ENCODE assay signal across 8 cellular contexts in genomic region chr4:153143527-153144348, GRCh38.
DNase-seq lines count a peak whose midpoint lies in the region; ATAC-seq and TF ChIP-seq lines count a peak whose summit lies in the region.

No MANE protein-coding gene starts in this region.

- H2AFZ ChIP-seq in ACC112 (ENCODE audit: low read length, unreplicated experiment): peak overlapping the region; percentile 18
- no peak overlapping the region for H2AFZ ChIP-seq in OCI-LY3 (ENCODE audit: low read depth, low read length)

- no peaks in the 10 kb centered on the region for H4K20me1 ChIP-seq in OCI-LY3 (ENCODE audit: insufficient read depth, low read length)

- H3K27me3 ChIP-seq in ACC112 (ENCODE audit: insufficient read depth, low read length): no peaks in the 10 kb centered on the region
- no peaks in the 10 kb centered on the region for H3K27me3 ChIP-seq in OCI-LY3 (ENCODE audit: low read depth, low read length)
- no peaks in the 10 kb centered on the region for H3K27me3 ChIP-seq in uterus
- H3K27me3 ChIP-seq in esophagus squamous epithelium: no peaks in the 10 kb centered on the region

- intact Hi-C loops in uterus (cut with DNase I; ENCODE audit: low total_unique reads) (loop anchor here (5.0 kb wide), 1 partner anchor 174 kb away; no protein-coding TSS in a partner anchor), esophagus squamous epithelium (cut with DNase I) (loop anchor here (5.0 to 10.0 kb wide), 2 partner anchors 174 to 431 kb away; no protein-coding TSS in a partner anchor)

- H3K9ac ChIP-seq in OCI-LY3 (ENCODE audit: low read length): no peak overlapping the region

- no peak for TF ChIP-seq POLR2A in uterus (IDR thresholded peaks at IDR 0.05)
- TF ChIP-seq POLR2A in esophagus squamous epithelium (IDR thresholded peaks at IDR 0.05): no peak

- POLR2A ChIA-PET in HEK293 (lab: Yijun Ruan, JAX): interaction anchor here (1.5 kb wide), 1 partner anchor 60 kb away, joined by 3 read pairs; the partner anchor contains the start of gene TRIM2

- no peaks in the 10 kb centered on the region for H3K79me2 ChIP-seq in ACC112 (ENCODE audit: control insufficient read depth, insufficient read depth, low read length, unreplicated experiment)
- H3K79me2 ChIP-seq in OCI-LY3 (ENCODE audit: low read length): no peaks in the 10 kb centered on the region

- H3K36me3 ChIP-seq in ACC112 (ENCODE audit: insufficient read depth, low read length) (no peaks in the 10 kb centered on the region), HEK293 (ENCODE audit: control insufficient read depth in 2 of 2, insufficient read depth in 1 of 2, low read length in 2 of 2) (no peaks in the 10 kb centered on the region), OCI-LY3 (replicated peaks; ENCODE audit: low read depth, low read length) (no peaks in the 10 kb centered on the region), uterus (no peaks in the 10 kb centered on the region), esophagus squamous epithelium (no peaks in the 10 kb centered on the region)

- peak overlapping the region; percentile 40 for H3K4me2 ChIP-seq in OCI-LY3 (ENCODE audit: low read length)

- DNase-seq in fibroblast of gingiva (ENCODE audit: low read depth) (peak; percentile 49), GDM1 (lab: John Stamatoyannopoulos, UW) (no peak), uterus (no peak), esophagus squamous epithelium (lab: John Stamatoyannopoulos, UW) (no peak)

- TF ChIP-seq CTCF in HEK293 (tag by site-specific recombination; IDR thresholded peaks at IDR 0.05) (no peak), OCI-LY3 (IDR thresholded peaks at IDR 0.05; ENCODE audit: low read depth, low read length) (no peak), uterus (IDR thresholded peaks at IDR 0.05) (no peak), esophagus squamous epithelium (IDR thresholded peaks at IDR 0.05) (no peak)

- CTCF ChIA-PET in HEK293 (lab: Yijun Ruan, JAX): interaction anchor here (0.8 to 1.8 kb wide), 21 partner anchors 7 to 606 kb away, joined by 3 to 13 read pairs (median 4); no protein-coding TSS in a partner anchor

- H3K4me3 ChIP-seq in ACC112 (ENCODE audit: low read depth, low read length) (peak overlapping the region; percentile 33; the same call in 1 of the 2 replicates), HEK293 (ENCODE audit: low read depth, low read length) (no peak overlapping the region), OCI-LY3 (ENCODE audit: low read length) (no peak overlapping the region), uterus (no peak overlapping the region), esophagus squamous epithelium (no peak overlapping the region)

- no peak for ATAC-seq in HG03460 (IDR thresholded peaks at IDR 0.05; ENCODE audit: unreplicated experiment)

- no peaks in the 10 kb centered on the region for H3K9me3 ChIP-seq in HEK293 (ENCODE audit: control insufficient read depth, insufficient read depth, low read depth, low read length)
- H3K9me3 ChIP-seq in OCI-LY3 (ENCODE audit: insufficient read depth, low read length): no peaks in the 10 kb centered on the region
- no peaks in the 10 kb centered on the region for H3K9me3 ChIP-seq in uterus
- H3K9me3 ChIP-seq in esophagus squamous epithelium: no peaks in the 10 kb centered on the region

- peaks cover 23% of the 10 kb centered on the region for H3K4me1 ChIP-seq in ACC112 (ENCODE audit: control insufficient read depth, insufficient read depth, low read length, unreplicated experiment)
- peaks cover 12% of the 10 kb centered on the region for H3K4me1 ChIP-seq in HEK293 (ENCODE audit: control insufficient read depth, insufficient read depth, low read length)
- H3K4me1 ChIP-seq in OCI-LY3 (ENCODE audit: low read length): peaks cover 46% of the 10 kb centered on the region
- H3K4me1 ChIP-seq in uterus: no peaks in the 10 kb centered on the region
- peaks cover 0 to 16% (median 6%) of the 10 kb centered on the region in 3 donors for H3K4me1 ChIP-seq in esophagus squamous epithelium

- 19 to 26% methylated on average over 7 of the region's 7 CpGs for WGBS in esophagus squamous epithelium, 2 donors

- H3K27ac ChIP-seq in ACC112 (ENCODE audit: low read depth, low read length) (peak overlapping the region; percentile 24), HEK293 (ENCODE audit: extremely low read depth, low read depth, low read length) (peak overlapping the region; percentile 58; the same call in 1 of the 2 replicates), OCI-LY3 (ENCODE audit: low read length) (no peak overlapping the region), uterus (no peak overlapping the region), esophagus squamous epithelium (no peak overlapping the region)

TF ChIP-seq in HEK293, 187 proteins besides CTCF, POLR2A, EP300 and RAD21 (continues in another document):
- peak; percentile 30 for TF ChIP-seq KLF10 (tag by site-specific recombination; IDR thresholded peaks at IDR 0.05)
- TF ChIP-seq ZBTB21 (tag by site-specific recombination; IDR thresholded peaks at IDR 0.05): no peak
- TF ChIP-seq ZBTB48 (tag by site-specific recombination; IDR thresholded peaks at IDR 0.05): peak; percentile 35; the same call in 1 of the 2 replicates
- no peak for TF ChIP-seq ZNF394 (tag by site-specific recombination; IDR thresholded peaks at IDR 0.05; ENCODE audit: borderline replicate concordance)
- TF ChIP-seq OSR2 (tag by site-specific recombination; IDR thresholded peaks at IDR 0.05): peak; percentile 90
- no peak for TF ChIP-seq ZNF664 (tag by site-specific recombination; IDR thresholded peaks at IDR 0.05)
- TF ChIP-seq ZNF76 (tag by site-specific recombination; IDR thresholded peaks at IDR 0.05; ENCODE audit: borderline replicate concordance, low read depth): no peak
- TF ChIP-seq ZBTB17 (tag by site-specific recombination; IDR thresholded peaks at IDR 0.05): peak; percentile 80
- peak; percentile 91 for TF ChIP-seq ZBTB44 (tag by site-specific recombination; IDR thresholded peaks at IDR 0.05)
- no peak for TF ChIP-seq ZNF692 (tag by site-specific recombination; IDR thresholded peaks at IDR 0.05)
- peak; percentile 58; the same call in 1 of the 2 replicates for TF ChIP-seq PRDM1 (tag by site-specific recombination; IDR thresholded peaks at IDR 0.05)
- TF ChIP-seq SP3 (tag by site-specific recombination; IDR thresholded peaks at IDR 0.05): no peak
- peak; percentile 87 for TF ChIP-seq PRDM10 (tag by site-specific recombination; IDR thresholded peaks at IDR 0.05)

Comparison
In these comparisons a context has a peak if more than half of its experiments do, and no peak if none do; other contexts are left out.
1. H3K27ac ChIP-seq: peak in ACC112 (single experiment) and HEK293 (single experiment); none in OCI-LY3 (single experiment), uterus (0 of 2) and esophagus squamous epithelium (0 of 4).